Comparison of ENCODE assay signal across 8 cellular contexts in the genomic region with DNA sequence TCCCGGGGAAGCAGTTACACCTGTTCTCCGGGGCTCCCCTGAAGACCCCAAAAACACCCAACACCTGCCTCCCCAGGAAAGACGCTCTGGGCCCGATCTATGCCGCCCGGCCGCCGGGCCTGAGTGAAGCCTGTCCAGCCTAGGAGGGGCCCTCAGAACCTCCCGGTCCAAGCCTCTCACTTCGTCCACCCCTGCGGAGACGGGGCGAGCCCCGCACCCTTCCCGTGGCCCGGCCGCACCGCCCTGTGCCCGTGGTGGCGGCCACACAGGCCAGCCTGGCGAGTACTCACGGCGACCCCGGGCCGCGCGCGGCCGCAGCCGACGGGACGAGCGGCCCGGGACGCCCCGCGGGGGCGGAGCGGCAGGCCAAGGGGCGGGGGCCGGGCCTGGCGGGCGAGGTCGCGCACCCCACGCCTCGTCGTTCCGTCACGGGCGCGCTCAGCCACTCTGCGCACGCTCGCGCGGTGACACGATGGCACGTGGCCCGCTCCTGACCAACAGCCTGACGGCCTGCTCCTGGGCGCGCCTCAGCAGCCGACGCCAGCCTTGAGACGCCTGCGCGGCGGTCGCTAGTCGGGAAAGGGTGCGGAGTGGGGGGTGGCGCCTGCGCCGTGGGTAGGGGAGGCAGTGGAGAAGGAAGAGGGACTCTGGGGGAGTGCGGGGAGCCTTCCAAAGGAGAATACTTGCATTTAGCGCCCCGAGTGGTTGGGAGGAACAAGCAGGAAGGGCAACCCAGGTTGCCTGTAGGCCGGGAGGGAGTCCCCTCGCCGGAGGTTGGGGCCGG. TPM values are rescaled to one million over a fixed set of nuclear protein-coding genes. Genes with fewer than 3 reads are reported as not detected.
DNase-seq lines count a peak whose midpoint lies in the region; ATAC-seq, FAIRE-seq and TF ChIP-seq lines count a peak whose summit lies in the region.

A gene with protein sequence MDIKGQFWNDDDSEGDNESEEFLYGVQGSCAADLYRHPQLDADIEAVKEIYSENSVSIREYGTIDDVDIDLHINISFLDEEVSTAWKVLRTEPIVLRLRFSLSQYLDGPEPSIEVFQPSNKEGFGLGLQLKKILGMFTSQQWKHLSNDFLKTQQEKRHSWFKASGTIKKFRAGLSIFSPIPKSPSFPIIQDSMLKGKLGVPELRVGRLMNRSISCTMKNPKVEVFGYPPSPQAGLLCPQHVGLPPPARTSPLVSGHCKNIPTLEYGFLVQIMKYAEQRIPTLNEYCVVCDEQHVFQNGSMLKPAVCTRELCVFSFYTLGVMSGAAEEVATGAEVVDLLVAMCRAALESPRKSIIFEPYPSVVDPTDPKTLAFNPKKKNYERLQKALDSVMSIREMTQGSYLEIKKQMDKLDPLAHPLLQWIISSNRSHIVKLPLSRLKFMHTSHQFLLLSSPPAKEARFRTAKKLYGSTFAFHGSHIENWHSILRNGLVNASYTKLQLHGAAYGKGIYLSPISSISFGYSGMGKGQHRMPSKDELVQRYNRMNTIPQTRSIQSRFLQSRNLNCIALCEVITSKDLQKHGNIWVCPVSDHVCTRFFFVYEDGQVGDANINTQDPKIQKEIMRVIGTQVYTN (minus strand): TSS at position 342 of the 784 bp plus-strand sequence. CDS start 5,077 bp downstream, outside the sequence.

- peaks cover 12% of the 10 kb centered on the region for H3K4me1 ChIP-seq in keratinocyte (ENCODE audit: control insufficient read depth, extremely low read depth, insufficient read depth, low read length)

- dilution Hi-C loops in keratinocyte (cut with MboI; ENCODE audit: extremely low pct_ligation_motif_present, low sequenced_read_pairs) = no loop called here

- peak; percentile 93 for ATAC-seq in HG03196 (IDR thresholded peaks at IDR 0.05; ENCODE audit: unreplicated experiment)

- peaks cover 2 to 21% of the 10 kb centered on the region in 2 experiments for H3K36me3 ChIP-seq in keratinocyte (ENCODE audit: control insufficient read depth in 2 of 2, extremely low read depth in 1 of 2, insufficient read depth in 2 of 2, low read length in 2 of 2)

- no peaks in the 10 kb centered on the region for H3K9me3 ChIP-seq in keratinocyte (ENCODE audit: control insufficient read depth, low read depth, low read length)

- FAIRE-seq in keratinocyte (lab: Jason Lieb, UNC) = no peak

- H3K9me1 ChIP-seq in keratinocyte (ENCODE audit: control insufficient read depth, extremely low read depth, insufficient read depth, low read length) = peaks cover under 1% of the 10 kb centered on the region

- peak within 1 kb of the TSS; percentile 83 for H3K9ac ChIP-seq in keratinocyte (ENCODE audit: control insufficient read depth, extremely low read depth, insufficient read depth, low read length)

- TF ChIP-seq CTCF in AG09309 (IDR thresholded peaks at IDR 0.05; ENCODE audit: control insufficient read depth, insufficient read depth, low read depth, low read length, missing control alignments) (peak; percentile 73), keratinocyte (optimal IDR thresholded peaks at IDR 0.05 in 1 of 3, IDR thresholded peaks at IDR 0.05 in 1 of 3, conservative IDR thresholded peaks at IDR 0.05 in 1 of 3; ENCODE audit: extremely low read depth in 1 of 3, insufficient read depth in 2 of 3, low read length in 3 of 3) (peak; percentile 59 to 81 (median 75))

- H3K4me3 ChIP-seq in AG09309 (ENCODE audit: control insufficient read depth, low read depth, low read length) (peak within 1 kb of the TSS; percentile 66), keratinocyte (ENCODE audit: control insufficient read depth in 2 of 3, extremely low read depth in 1 of 3, insufficient read depth in 2 of 3, low read depth in 1 of 3, low read length in 3 of 3) (peak within 1 kb of the TSS; percentile 72 to 83 (median 78))

- peak; percentile 87 for TF ChIP-seq POLR2A in GM18951 (IDR thresholded peaks at IDR 0.05; ENCODE audit: extremely low read depth, insufficient read depth, insufficient read length)

- in situ Hi-C loops in GM18951 (cut with MboI; ENCODE audit: low sequenced_read_pairs, unreplicated experiment) = no loop called here

- peak within 1 kb of the TSS; percentile 84 for H2AFZ ChIP-seq in keratinocyte (ENCODE audit: control insufficient read depth, low read length)

- H3K4me2 ChIP-seq in keratinocyte (ENCODE audit: control insufficient read depth, extremely low read depth, insufficient read depth, low read depth, low read length) = peak within 1 kb of the TSS; percentile 94

- H3K27me3 ChIP-seq in keratinocyte (ENCODE audit: control insufficient read depth, extremely low read depth, insufficient read depth, low read length) = no peaks in the 10 kb centered on the region

- H3K79me2 ChIP-seq in keratinocyte (ENCODE audit: control insufficient read depth, insufficient read depth, low read length) = peaks cover 15% of the 10 kb centered on the region

- peak; percentile 90 for DNase-seq in AG09309 (ENCODE audit: low read depth)
- DNase-seq in NCI-H345 treated with DMSO at 0.1 percent for 48 hours (lab: John Stamatoyannopoulos, UW; ENCODE audit: unreplicated experiment) = peak; percentile 85
- peak; percentile 95 for DNase-seq in activated CD4-positive, CD25-positive, alpha-beta regulatory T cell treated with anti-CD3 and anti-CD28 coated beads, Interleukin-2, amount 50 U/mL, for 72 hours
- peak; percentile 67 to 89 for DNase-seq in cerebellar nuclear complex (lab: John Stamatoyannopoulos, UW)
- peak; percentile 84 for DNase-seq in keratinocyte (ENCODE audit: low read depth, low spot score)
- DNase-seq in stimulated activated CD4-positive, alpha-beta T cell treated with anti-CD3 and anti-CD28 coated beads, Interleukin-15, amount 100 ng/mL, for 1 hour (ENCODE audit: low read depth in 1 of 2, low spot score in 1 of 2) = peak; percentile 97 to 98

- H4K20me1 ChIP-seq in keratinocyte (ENCODE audit: control insufficient read depth, extremely low read depth, insufficient read depth, low read length) = no peaks in the 10 kb centered on the region

- H3K27ac ChIP-seq in keratinocyte (ENCODE audit: control insufficient read depth, insufficient read depth, low read length) = peak within 1 kb of the TSS; percentile 51

RNA-seq across cellular contexts. Expression of the gene that starts here (rescaled TPM):
- 36.8 to 55.4 TPM (median 51.0 TPM) in 3 replicates for polyA plus RNA-seq in keratinocyte
- polyA plus RNA-seq in keratinocyte (2011; ENCODE audit: low read depth) = 19.4 TPM
- polyA plus RNA-seq in keratinocyte (2011; cell fraction: cytosol; rRNA removed) = 36.0 and 39.2 TPM in 2 replicates
- 150 and 170 TPM in 2 replicates for polyA plus RNA-seq in keratinocyte (2011; cell fraction: nucleus; rRNA removed)
- polyA plus RNA-seq in keratinocyte (2012; ENCODE audit: low replicate concordance) = 24.1 and 47.9 TPM in 2 replicates
- polyA minus RNA-seq in keratinocyte = 39.9 to 51.6 TPM (median 42.5 TPM) in 3 replicates
- polyA minus RNA-seq in keratinocyte (2011; cell fraction: cytosol; rRNA and poly(A)+ RNA removed) = 15.7 TPM
- 16.6 and 29.8 TPM in 2 replicates for polyA minus RNA-seq in keratinocyte (2011; cell fraction: nucleus; rRNA and poly(A)+ RNA removed)

Comparison
In these comparisons a context has a peak if more than half of its experiments do, and no peak if none do; other contexts are left out.
1. Peak in every context shown above with its lines: DNase-seq, ATAC-seq, H3K4me3 ChIP-seq and H3K27ac ChIP-seq.